Comparison of ENCODE assay signal across 12 cellular contexts in the genomic region with DNA sequence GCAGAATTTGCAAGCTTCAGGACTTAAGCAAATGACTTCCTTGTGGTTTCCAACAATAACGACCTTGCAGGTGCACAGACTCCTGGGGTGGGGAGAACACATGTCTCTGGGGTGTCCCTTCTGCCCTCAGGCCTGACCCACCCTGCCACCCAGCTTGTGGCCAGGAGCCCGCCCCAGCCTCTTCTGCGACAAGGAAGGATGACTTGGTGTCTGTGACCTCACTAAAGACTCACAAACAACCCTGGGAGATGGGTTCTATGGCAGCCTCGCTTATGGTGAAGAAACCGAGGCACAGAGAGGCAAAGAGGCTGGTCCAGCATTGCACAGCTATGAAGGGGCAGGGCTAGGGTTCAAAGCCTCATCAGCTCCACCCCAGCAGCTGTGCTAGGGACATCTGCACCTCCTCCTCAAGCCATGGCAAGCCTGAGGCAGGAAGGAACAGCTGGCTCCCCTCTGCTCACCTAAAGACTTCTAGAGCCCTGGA. TPM values are rescaled to one million over a fixed set of nuclear protein-coding genes. Genes with fewer than 3 reads are reported as not detected.
A peak's percentile ranks its signal among the peaks of the same experiment; 100 is the strongest.
DNase-seq lines count a peak whose midpoint lies in the region; ATAC-seq and TF ChIP-seq lines count a peak whose summit lies in the region.
"Had no signal": no experiment of that assay in that cellular context is flagged by ENCODE, and none has a peak within 500 bp of the region (broad histone marks: within the 10 kb centered on the region; RNA-seq: fewer than 3 reads in every experiment).

No MANE protein-coding gene starts in this region.

- H3K4me1 ChIP-seq in MM.1S (ENCODE audit: low read length): peaks cover 33% of the 10 kb centered on the region
- peaks cover 4% of the 10 kb centered on the region for H3K4me1 ChIP-seq in mammary epithelial cell (ENCODE audit: insufficient read depth, low read length)
- H3K4me1 ChIP-seq: BE2C had no signal

- WGBS in mammary epithelial cell (ENCODE audit: low coverage, missing lambda C conversion rate): 69% methylated on average over 3 of the region's 5 CpGs

- CTCF ChIA-PET in mammary epithelial cell (lab: Charles Lee; ENCODE audit: low non-redundant PET): no interaction called here

- H3K9ac ChIP-seq in MM.1S (ENCODE audit: low read length): peak overlapping the region; percentile 87
- H3K9ac ChIP-seq in mammary epithelial cell (ENCODE audit: insufficient read depth, low read length): no peak overlapping the region

- H3K79me2 ChIP-seq in MM.1S (ENCODE audit: low read length): peaks cover 69% of the 10 kb centered on the region
- H3K79me2 ChIP-seq in mammary epithelial cell (ENCODE audit: insufficient read depth, low read length): no peaks in the 10 kb centered on the region

- dilution Hi-C loops in mammary epithelial cell (cut with HindIII; ENCODE audit: low sequenced_read_pairs): loop anchor here (10.0 kb wide), 1 partner anchor 197 kb away; no protein-coding TSS in a partner anchor

- H3K4me3 Mint-ChIP-seq in stimulated activated effector memory CD8-positive, alpha-beta T cell treated with anti-CD3 and anti-CD28 coated beads, Interleukin-12 subunit alpha, Interleukin-12 subunit beta, amount 100 ng/mL, for 72 hours: peak overlapping the region; percentile 89

- peak; percentile 31 for ATAC-seq in stimulated activated effector memory CD8-positive, alpha-beta T cell treated with anti-CD3 and anti-CD28 coated beads, Interleukin-12 subunit alpha, Interleukin-12 subunit beta, amount 100 ng/mL, for 72 hours
- no peak for ATAC-seq in omental fat pad (ENCODE audit: low FRiP score)
- ATAC-seq: left lobe of liver had no signal

- peak; percentile 30 to 56 for DNase-seq in NCI-H524 (lab: John Stamatoyannopoulos, UW)
- no peak for DNase-seq in NCI-H524 treated with DMSO at 0.1 percent for 48 hours (lab: John Stamatoyannopoulos, UW)
- peak; percentile 98 for DNase-seq in MM.1S
- peak; percentile 40 for DNase-seq in activated gamma-delta T cell (lab: John Stamatoyannopoulos, UW)
- DNase-seq in stimulated activated effector memory CD8-positive, alpha-beta T cell treated with anti-CD3 and anti-CD28 coated beads, Interleukin-12 subunit alpha, Interleukin-12 subunit beta, amount 100 ng/mL, for 72 hours (ENCODE audit: low spot score in 2 of 2): peak in 1 of 2 donors; percentile 19
- DNase-seq in omental fat pad (ENCODE audit: low spot score): no peak
- DNase-seq in EL: no peak
- DNase-seq in mammary epithelial cell: no peak
- DNase-seq: BE2C had no signal

- intact Hi-C loops in mammary epithelial cell (cut with micrococcal nuclease): no loop called here

- H3K4me2 ChIP-seq in MM.1S (ENCODE audit: low read depth, low read length) (peak overlapping the region; percentile 93), mammary epithelial cell (ENCODE audit: insufficient read depth, low read depth, low read length) (no peak overlapping the region)

- no peak for TF ChIP-seq CTCF in MM.1S (IDR thresholded peaks at IDR 0.05; ENCODE audit: low read length)
- no peak for TF ChIP-seq CTCF in omental fat pad (IDR thresholded peaks at IDR 0.05)
- no peak for TF ChIP-seq CTCF in mammary epithelial cell (conservative IDR thresholded peaks at IDR 0.05 in 1 of 2, IDR thresholded peaks at IDR 0.05 in 1 of 2; ENCODE audit: extremely low read depth in 1 of 2, insufficient read depth in 1 of 2, low read depth in 1 of 2, low read length in 2 of 2)

- no peaks in the 10 kb centered on the region for H3K9me3 Mint-ChIP-seq in stimulated activated effector memory CD8-positive, alpha-beta T cell treated with anti-CD3 and anti-CD28 coated beads, Interleukin-12 subunit alpha, Interleukin-12 subunit beta, amount 100 ng/mL, for 72 hours

- H3K9me2 ChIP-seq in MM.1S (replicated peaks; ENCODE audit: insufficient read depth, low read length): no peaks in the 10 kb centered on the region

- H3F3A ChIP-seq in MM.1S (ENCODE audit: insufficient read depth, low read length): peaks cover 32% of the 10 kb centered on the region

- no peak overlapping the region for H2AFZ ChIP-seq in MM.1S (ENCODE audit: low read length)
- H2AFZ ChIP-seq in mammary epithelial cell (ENCODE audit: low read depth, low read length): no peak overlapping the region

- in situ Hi-C loops in mammary epithelial cell (cut with MboI; ENCODE audit: low sequenced_read_pairs in 2 of 2): no loop called here

- H4K20me1 ChIP-seq in MM.1S (ENCODE audit: insufficient read depth, low read length) (0 out of 2 replicates have a peak, but pooled peaks cover 6% of the 10 kb centered on the region), mammary epithelial cell (ENCODE audit: insufficient read depth, low read length) (no peaks in the 10 kb centered on the region)

- peaks cover 76% of the 10 kb centered on the region for H3K4me1 Mint-ChIP-seq in stimulated activated effector memory CD8-positive, alpha-beta T cell treated with anti-CD3 and anti-CD28 coated beads, Interleukin-12 subunit alpha, Interleukin-12 subunit beta, amount 100 ng/mL, for 72 hours

- H3K36me3 Mint-ChIP-seq in stimulated activated effector memory CD8-positive, alpha-beta T cell treated with anti-CD3 and anti-CD28 coated beads, Interleukin-12 subunit alpha, Interleukin-12 subunit beta, amount 100 ng/mL, for 72 hours: peaks cover 27% of the 10 kb centered on the region

- H3K4me3 ChIP-seq in MM.1S (ENCODE audit: low read length): peak overlapping the region; percentile 74
- no peak overlapping the region for H3K4me3 ChIP-seq in mammary epithelial cell (replicated peaks in 1 of 3; ENCODE audit: insufficient read depth in 1 of 3, low read depth in 2 of 3, low read length in 3 of 3)

- no TSS peak for BruUV-seq in mammary epithelial cell (replicated peaks; lab: Mats Ljungman, UMichigan)

- no peaks in the 10 kb centered on the region for H3K36me3 ChIP-seq in MM.1S (replicated peaks; ENCODE audit: insufficient read depth, low read length)
- H3K36me3 ChIP-seq in mammary epithelial cell (ENCODE audit: insufficient read depth, low read length): no peaks in the 10 kb centered on the region
- H3K36me3 ChIP-seq: BE2C had no signal

- H3K27ac ChIP-seq in MM.1S (ENCODE audit: low read length) (peak overlapping the region; percentile 92), mammary epithelial cell (ENCODE audit: insufficient read depth, low read depth, low read length) (no peak overlapping the region)

- peak overlapping the region; percentile 90 for H3K27ac Mint-ChIP-seq in stimulated activated effector memory CD8-positive, alpha-beta T cell treated with anti-CD3 and anti-CD28 coated beads, Interleukin-12 subunit alpha, Interleukin-12 subunit beta, amount 100 ng/mL, for 72 hours

- H3K27me3 ChIP-seq in MM.1S (replicated peaks; ENCODE audit: insufficient read depth, low read length) (no peaks in the 10 kb centered on the region), mammary epithelial cell (ENCODE audit: insufficient read depth, low read length) (peaks cover 19% of the 10 kb centered on the region)

- H3K9me3 ChIP-seq in MM.1S (replicated peaks; ENCODE audit: insufficient read depth, low read length) (no peaks in the 10 kb centered on the region), mammary epithelial cell (replicated peaks; ENCODE audit: insufficient read depth, low read length) (no peaks in the 10 kb centered on the region)
- H3K9me3 ChIP-seq: BE2C had no signal

RNA-seq across cellular contexts. Expression of a gene that starts 2.6 kb away (rescaled TPM):
- total RNA-seq in omental fat pad (10 to 100 TPM in 1 of 4 donors, 1 to 10 TPM in 3; 2.9 to 12.3 (median 5.5) TPM), mammary epithelial cell (under 1 TPM in 1 of 2 donors, not detected in 1; 0.19 TPM)
- not detected for polyA plus RNA-seq in mammary epithelial cell
- polyA minus RNA-seq in mammary epithelial cell: not detected
- total RNA-seq: MCF 10A had no signal

RNA-seq across cellular contexts. Expression of a gene that starts 45.3 kb away (rescaled TPM):
- total RNA-seq in omental fat pad: 1 to 10 TPM; 1.1 to 4.7 (median 2.7) TPM
- total RNA-seq in mammary epithelial cell: not detected
- not detected for polyA plus RNA-seq in mammary epithelial cell
- not detected for polyA minus RNA-seq in mammary epithelial cell
- total RNA-seq: endothelial cell of umbilical vein, MCF 10A had no signal
- polyA plus RNA-seq: endothelial cell of umbilical vein had no signal

Comparison
In these comparisons a context has a peak if more than half of its experiments do, and no peak if none do; other contexts are left out.
1. DNase-seq: peak in NCI-H524 (2 of 2), MM.1S (single experiment) and activated gamma-delta T cell (single experiment); none in NCI-H524 treated with DMSO at 0.1 percent for 48 hours (single experiment), omental fat pad (single experiment), EL (single experiment) and mammary epithelial cell (single experiment).